In the genomic region with DNA sequence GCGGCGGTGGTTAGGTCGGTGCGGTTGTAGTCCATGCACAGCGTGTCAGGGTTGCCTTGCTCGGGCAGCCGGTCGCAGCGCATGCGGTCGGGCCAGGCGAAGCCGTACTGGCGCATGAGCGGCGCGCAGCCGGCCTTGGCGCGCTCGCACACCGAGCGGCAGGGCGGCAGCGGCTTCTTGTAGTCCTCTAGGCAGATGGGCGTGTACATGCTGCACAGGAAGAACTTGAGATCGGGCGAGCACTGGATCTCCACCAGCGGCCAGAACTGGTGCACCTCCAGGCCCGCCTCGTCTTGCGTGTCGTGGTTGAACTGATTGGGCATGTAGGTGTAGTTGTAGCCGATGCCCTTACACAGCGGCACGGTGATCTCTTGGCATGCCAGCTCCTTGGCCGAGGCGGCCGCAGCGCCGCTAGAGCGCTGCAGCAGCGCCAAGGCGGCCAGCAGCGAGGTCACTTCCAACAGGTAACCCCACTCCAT, we compare ENCODE assay signal across 8 cellular contexts. TPM values are rescaled to one million over a fixed set of nuclear protein-coding genes. Genes with fewer than 3 reads are reported as not detected.
DNase-seq lines count a peak whose midpoint lies in the region; ATAC-seq, FAIRE-seq and TF ChIP-seq lines count a peak whose summit lies in the region.

No MANE protein-coding gene starts in this region.

- FAIRE-seq in GM12878 (lab: Jason Lieb, UNC), result peak; percentile 52

- H3K27me3 ChIP-seq in RWPE2 (ENCODE audit: insufficient read depth, poor library complexity, severe bottlenecking), result no peaks in the 10 kb centered on the region
- H3K27me3 ChIP-seq in GM12878 (replicated peaks in 1 of 2; ENCODE audit: control insufficient read depth in 2 of 2, insufficient read depth in 2 of 2, low read length in 1 of 2), result peaks cover 0 to 13% of the 10 kb centered on the region in 2 experiments
- H3K27me3 ChIP-seq in iPS DF 6.9 (ENCODE audit: control insufficient read depth, insufficient read depth, low read length), result peaks cover 2% of the 10 kb centered on the region; the same call in 1 of the 2 replicates

- POLR2A ChIA-PET in GM12878 (lab: Charles Lee), result no interaction called here

- in situ Hi-C loops in GM12878 (cut with MboI), result no loop called here

- no peaks in the 10 kb centered on the region for H4K20me1 ChIP-seq in GM12878 (ENCODE audit: control insufficient read depth, insufficient read depth)

- TF ChIP-seq CTCF in RWPE2 (IDR thresholded peaks at IDR 0.05; ENCODE audit: poor library complexity, severe bottlenecking), result no peak
- no peak for TF ChIP-seq CTCF in GM12878 (IDR thresholded peaks at IDR 0.05 in 2 of 3, conservative IDR thresholded peaks at IDR 0.05 in 1 of 3; ENCODE audit: control insufficient read depth in 2 of 3, extremely low read depth in 1 of 3, insufficient read depth in 1 of 3, low read depth in 3 of 3, low read length in 3 of 3)

- peak; percentile 57 for DNase-seq in COR-L47 (lab: John Stamatoyannopoulos, UW)
- peak; percentile 81 for DNase-seq in RWPE2 (ENCODE audit: low spot score)
- no peak for DNase-seq in GM12878 (ENCODE audit: low read depth, low spot score)
- DNase-seq in iPS DF 6.9 (ENCODE audit: low read depth, low spot score), result no peak
- DNase-seq in retina, result peak; percentile 89

- H3K9me3 ChIP-seq in RWPE2 (ENCODE audit: severe bottlenecking) (no peaks in the 10 kb centered on the region), GM12878 (replicated peaks; ENCODE audit: control insufficient read depth, insufficient read depth, low read length) (no peaks in the 10 kb centered on the region; the same call in 2 of the 3 replicates), iPS DF 6.9 (ENCODE audit: control insufficient read depth, insufficient read depth, low read length) (no peaks in the 10 kb centered on the region)

- no peak overlapping the region for H3K9ac ChIP-seq in GM12878 (ENCODE audit: control insufficient read depth, insufficient read depth, low read length)

- no peak for TF ChIP-seq RAD21 in GM12878 (IDR thresholded peaks at IDR 0.05; ENCODE audit: insufficient read depth, low read depth, low read length)

- BruUV-seq in GM12878 (replicated peaks; lab: Mats Ljungman, UMichigan), result no TSS peak

- TF ChIP-seq EP300 in GM12878 (IDR thresholded peaks at IDR 0.05; ENCODE audit: borderline replicate concordance in 1 of 2, control insufficient read depth in 1 of 2, low read depth in 2 of 2, low read length in 2 of 2), result no peak

- intact Hi-C loops in GM12878 (cut with micrococcal nuclease; ENCODE audit: unreplicated experiment), result no loop called here

- H3K4me2 ChIP-seq in GM12878 (ENCODE audit: control insufficient read depth, insufficient read depth), result peak overlapping the region; percentile 70

- H3K79me2 ChIP-seq in GM12878 (ENCODE audit: control insufficient read depth, insufficient read depth, low read length), result no peaks in the 10 kb centered on the region

- peak overlapping the region; percentile 86 for H3K4me3 ChIP-seq in RWPE2 (ENCODE audit: severe bottlenecking)
- H3K4me3 ChIP-seq in GM12878, result peak overlapping the region; percentile 67; the same call in 1 of the 2 replicates
- peak overlapping the region; percentile 84 for H3K4me3 ChIP-seq in iPS DF 6.9 (ENCODE audit: low read length)

- peaks cover 4% of the 10 kb centered on the region for H3K4me1 ChIP-seq in RWPE2 (ENCODE audit: insufficient read depth, poor library complexity, severe bottlenecking)
- H3K4me1 ChIP-seq in GM12878 (ENCODE audit: control insufficient read depth, insufficient read depth, low read length), result 0 out of 2 replicates have a peak, but pooled peaks cover 3% of the 10 kb centered on the region
- peaks cover 2% of the 10 kb centered on the region for H3K4me1 ChIP-seq in iPS DF 6.9 (ENCODE audit: control insufficient read depth, insufficient read depth, low read length)

- CTCF ChIA-PET in GM12878 (lab: Yijun Ruan, JAX), result no interaction called here

- peak; percentile 25 for ATAC-seq in GM19328 (IDR thresholded peaks at IDR 0.05; ENCODE audit: unreplicated experiment)
- ATAC-seq in HG03520 (IDR thresholded peaks at IDR 0.05; ENCODE audit: unreplicated experiment), result peak; percentile 38
- ATAC-seq in RWPE2 (ENCODE audit: low read depth), result peak; percentile 40
- peak; percentile 54 for ATAC-seq in GM12878
- ATAC-seq in GM18520 (IDR thresholded peaks at IDR 0.05; ENCODE audit: unreplicated experiment), result no peak

- H2AFZ ChIP-seq in GM12878 (ENCODE audit: control insufficient read depth, low read depth, low read length), result peak overlapping the region; percentile 17; the same call in 1 of the 2 replicates

- H3K36me3 ChIP-seq in RWPE2 (ENCODE audit: low read depth) (no peaks in the 10 kb centered on the region), GM12878 (ENCODE audit: control insufficient read depth in 2 of 2, insufficient read depth in 2 of 2, low read length in 1 of 2) (no peaks in the 10 kb centered on the region), iPS DF 6.9 (ENCODE audit: control insufficient read depth, insufficient read depth, low read length) (no peaks in the 10 kb centered on the region)

- SMC1A ChIA-PET in GM12878 (lab: Charles Lee; ENCODE audit: uncharacterized antibody, unreplicated experiment), result no interaction called here

- 13% methylated on average over 29 of the region's 45 CpGs for WGBS in GM12878 (ENCODE audit: insufficient coverage, insufficient replicate concordance, low lambda C conversion rate, missing lambda C conversion rate)
- WGBS in iPS DF 6.9 (ENCODE audit: insufficient coverage, insufficient read length), result no CpG with 5 or more reads among the region's 45 CpGs

- RAD21 ChIA-PET in GM12878 (lab: Charles Lee; ENCODE audit: unreplicated experiment), result no interaction called here

- H3K27ac ChIP-seq in RWPE2 (ENCODE audit: poor library complexity, severe bottlenecking) (peak overlapping the region; percentile 63), GM12878 (ENCODE audit: control insufficient read depth, insufficient read depth) (no peak overlapping the region), iPS DF 6.9 (ENCODE audit: low read length) (no peak overlapping the region)

- TF ChIP-seq POLR2A in GM12878 (IDR thresholded peaks at IDR 0.05; ENCODE audit: low read depth, low read length), result no peak

TF ChIP-seq in GM12878, 131 proteins besides CTCF, POLR2A, EP300 and RAD21:
- TF ChIP-seq HDGF (IDR thresholded peaks at IDR 0.05), result no peak

RNA-seq across cellular contexts. Expression of a gene that starts 1.1 kb away (rescaled TPM):
- not detected in 2 replicates for total RNA-seq in GM12878 (2013; cell fraction: nucleolus; rRNA removed)
- 0.44 and 0.51 TPM in 2 replicates for total RNA-seq in GM12878 (2014; rRNA removed)
- 0.09 TPM in 2 replicates for total RNA-seq in GM12878 (2014; rRNA removed; fragmentation: Illumina TruSeq; extraction: Trizol)
- 0.37 and 0.72 TPM in 2 replicates for total RNA-seq in GM12878 (2021)
- polyA plus RNA-seq in GM12878 (2011; ENCODE audit: low read depth), result not detected
- 0.43 and 0.53 TPM in 2 replicates for polyA plus RNA-seq in GM12878 (2011; rRNA removed)
- polyA plus RNA-seq in GM12878 (2011; cell fraction: cytosol; rRNA removed), result 0.55 and 0.85 TPM in 2 replicates
- 2.6 and 3.1 TPM in 2 replicates for polyA plus RNA-seq in GM12878 (2011; cell fraction: nucleus; rRNA removed)
- polyA plus RNA-seq in GM12878 (2012), result 0.08 and 0.12 TPM in 2 replicates
- polyA plus RNA-seq in GM12878 (2014; fragmentation: Illumina TruSeq; extraction: Trizol), result 0.03 TPM in 1 of 2 replicates, not detected in the other
- polyA plus RNA-seq in GM12878 (2014; fragmentation: Nextera tagmentation; extraction: Ambion mirVana), result under 1 TPM in 1 of 2 experiments, not detected in 1; 0.04 TPM
- 0.08 and 0.10 TPM in 2 replicates for polyA plus RNA-seq in GM12878 (2014; rRNA removed)
- polyA plus RNA-seq in GM12878 (2016; fragmentation: Nextera tagmentation; extraction: Ambion mirVana), result not detected
- 1.1 and 2.2 TPM in 2 replicates for polyA minus RNA-seq in GM12878 (2011; rRNA and poly(A)+ RNA removed)
- polyA minus RNA-seq in GM12878 (2011; cell fraction: cytosol; rRNA and poly(A)+ RNA removed), result 0.94 and 1.5 TPM in 2 replicates
- polyA minus RNA-seq in GM12878 (2011; cell fraction: nucleus; rRNA and poly(A)+ RNA removed), result 5.0 and 8.9 TPM in 2 replicates

RNA-seq across cellular contexts. Expression of a gene that starts 35.8 kb away (rescaled TPM):
- not detected in 2 replicates for total RNA-seq in GM12878 (2013; cell fraction: nucleolus; rRNA removed)
- total RNA-seq in GM12878 (2014; rRNA removed) (not detected in 2 replicates), GM12878 (2014; rRNA removed; fragmentation: Illumina TruSeq; extraction: Trizol) (not detected in 2 replicates), GM12878 (2021) (not detected in 2 replicates)
- polyA plus RNA-seq in GM12878 (2011; ENCODE audit: low read depth), result not detected
- polyA plus RNA-seq in GM12878 (2011; rRNA removed) (not detected in 2 replicates), GM12878 (2014; fragmentation: Illumina TruSeq; extraction: Trizol) (not detected in 2 replicates), GM12878 (2014; fragmentation: Nextera tagmentation; extraction: Ambion mirVana) (not detected), GM12878 (2014; rRNA removed) (not detected in 2 replicates), GM12878 (2016; fragmentation: Nextera tagmentation; extraction: Ambion mirVana) (not detected)
- not detected in 2 replicates for polyA plus RNA-seq in GM12878 (2011; cell fraction: cytosol; rRNA removed)
- polyA plus RNA-seq in GM12878 (2011; cell fraction: nucleus; rRNA removed), result not detected in 2 replicates
- polyA plus RNA-seq in GM12878 (2012), result not detected in 2 replicates
- polyA minus RNA-seq in GM12878 (2011; rRNA and poly(A)+ RNA removed), result not detected in 2 replicates
- polyA minus RNA-seq in GM12878 (2011; cell fraction: cytosol; rRNA and poly(A)+ RNA removed), result not detected in 2 replicates
- polyA minus RNA-seq in GM12878 (2011; cell fraction: nucleus; rRNA and poly(A)+ RNA removed), result not detected in 2 replicates

Comparison
In these comparisons a context has a peak if more than half of its experiments do, and no peak if none do; other contexts are left out.
1. DNase-seq: peak in COR-L47 (single experiment), RWPE2 (single experiment) and retina (single experiment); none in GM12878 (single experiment) and iPS DF 6.9 (single experiment).
2. Peak in every context shown above with its lines, with median percentiles within 50 percentile points of each other: H3K4me3 ChIP-seq.